1 cellular context compared by ENCODE assay signal in the genomic region with DNA sequence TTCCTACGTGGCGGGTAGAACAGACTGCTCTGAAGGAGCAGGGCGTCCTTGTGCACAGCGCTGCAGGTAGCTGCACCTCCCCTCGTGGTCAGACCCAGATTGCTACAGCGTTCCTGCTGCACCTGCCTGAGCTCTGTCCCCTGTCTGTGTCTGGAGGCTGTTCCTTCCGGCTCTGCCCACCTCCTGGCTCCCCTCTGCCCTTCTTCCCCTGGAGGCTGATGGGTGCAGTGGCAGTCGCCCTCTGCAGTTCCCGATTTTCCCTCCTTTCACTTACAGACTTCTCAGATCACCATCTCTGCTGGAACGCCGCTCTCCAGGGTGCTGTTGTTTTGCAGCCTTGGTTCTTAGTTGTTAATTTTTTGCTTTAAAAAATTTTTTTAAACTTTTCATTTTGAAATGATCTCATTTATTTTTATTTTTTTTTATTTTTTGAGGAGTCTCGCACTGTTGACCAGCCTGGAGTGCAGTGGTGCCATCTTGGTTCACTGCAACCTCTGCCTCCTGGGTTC.
TF ChIP-seq lines count a peak whose summit lies in the region.

No MANE protein-coding gene starts in this region.

TF ChIP-seq in A549, 52 proteins besides CTCF, POLR2A, EP300 and RAD21 (continued from another document):
- TF ChIP-seq FOSL2 (IDR thresholded peaks at IDR 0.05): no peak
- TF ChIP-seq FOSL2 (CRISPR knock-in tag; IDR thresholded peaks at IDR 0.05): no peak
- no peak for TF ChIP-seq CEBPB (IDR thresholded peaks at IDR 0.05)
- peak; percentile 36; the same call in 1 of the 2 replicates for TF ChIP-seq REST (IDR thresholded peaks at IDR 0.05)
- TF ChIP-seq HEYL (CRISPR knock-in tag; IDR thresholded peaks at IDR 0.05): no peak
- TF ChIP-seq CBX2 (IDR thresholded peaks at IDR 0.05; ENCODE audit: borderline replicate concordance, low read depth): no peak
